Comparison of ENCODE assay signal across 8 cellular contexts in genomic region chr12:56188116-56188785, GRCh38. TPM values are rescaled to one million over a fixed set of nuclear protein-coding genes. Genes with fewer than 3 reads are reported as not detected.
DNase-seq lines count a peak whose midpoint lies in the region; ATAC-seq and TF ChIP-seq lines count a peak whose summit lies in the region.

No MANE protein-coding gene starts in this region.

- peak overlapping the region; percentile 90 for H3K4me3 Mint-ChIP-seq in activated naive CD8-positive, alpha-beta T cell treated with anti-CD3 and anti-CD28 coated beads, Interleukin-2, amount 50 U/mL, for 24 hours

- peaks cover 6 to 37% (median 27%) of the 10 kb centered on the region in 9 donors for H3K4me1 ChIP-seq in heart right ventricle
- peaks cover 15% of the 10 kb centered on the region for H3K4me1 ChIP-seq in testis

- H3K36me3 Mint-ChIP-seq in activated naive CD8-positive, alpha-beta T cell treated with anti-CD3 and anti-CD28 coated beads, Interleukin-2, amount 50 U/mL, for 24 hours (ENCODE audit: low read depth): peaks cover 31% of the 10 kb centered on the region

- H3K27ac Mint-ChIP-seq in activated naive CD8-positive, alpha-beta T cell treated with anti-CD3 and anti-CD28 coated beads, Interleukin-2, amount 50 U/mL, for 24 hours: peak overlapping the region; percentile 90

- peaks cover 0 to 41% (median 27%) of the 10 kb centered on the region in 9 donors for H3K36me3 ChIP-seq in heart right ventricle
- H3K36me3 ChIP-seq in testis (ENCODE audit: low read depth, missing control alignments): no peaks in the 10 kb centered on the region

- ATAC-seq in heart right ventricle (no peak), Right ventricle myocardium superior (ENCODE audit: poor library complexity) (no peak)
- ATAC-seq in activated naive CD8-positive, alpha-beta T cell treated with anti-CD3 and anti-CD28 coated beads, Interleukin-2, amount 50 U/mL, for 24 hours: no peak

- TF ChIP-seq POLR2A in testis (IDR thresholded peaks at IDR 0.05): no peak

- TF ChIP-seq CTCF in heart right ventricle (IDR thresholded peaks at IDR 0.05) (no peak), testis (IDR thresholded peaks at IDR 0.05) (no peak)

- DNase-seq in heart right ventricle (no peak), Right ventricle myocardium superior (no peak), kidney tubule cell (ENCODE audit: low spot score) (peak; percentile 15), testis (no peak), DMS153 (lab: John Stamatoyannopoulos, UW) (no peak), AG20443 (ENCODE audit: low spot score) (no peak), H4 (ENCODE audit: low spot score) (no peak)
- no peak for DNase-seq in activated naive CD8-positive, alpha-beta T cell treated with anti-CD3 and anti-CD28 coated beads, Interleukin-2, amount 50 U/mL, for 24 hours

- 15 to 19% methylated on average over 10 of the region's 10 CpGs for WGBS in heart right ventricle, 2 donors
- 7 to 10% methylated on average over 10 of the region's 10 CpGs for WGBS in testis, 2 donors

- H3K27me3 ChIP-seq in heart right ventricle: no peaks in the 10 kb centered on the region
- no peaks in the 10 kb centered on the region for H3K27me3 ChIP-seq in testis

- H3K27ac ChIP-seq in heart right ventricle: peak overlapping the region in 9 of 10 donors; percentile 80 to 95 (median 92)
- peak overlapping the region; percentile 82 to 92 for H3K27ac ChIP-seq in testis

- peaks cover 40% of the 10 kb centered on the region for H3K4me1 Mint-ChIP-seq in activated naive CD8-positive, alpha-beta T cell treated with anti-CD3 and anti-CD28 coated beads, Interleukin-2, amount 50 U/mL, for 24 hours

- no peaks in the 10 kb centered on the region for H3K27me3 Mint-ChIP-seq in activated naive CD8-positive, alpha-beta T cell treated with anti-CD3 and anti-CD28 coated beads, Interleukin-2, amount 50 U/mL, for 24 hours

- no peaks in the 10 kb centered on the region for H3K9me3 ChIP-seq in heart right ventricle
- no peaks in the 10 kb centered on the region for H3K9me3 ChIP-seq in testis

- intact Hi-C loops in heart right ventricle (cut with DNase I): loop anchor here in 8 of 10 donors (1.0 to 10.0 kb wide), 11 partner anchors 27 to 143 kb away; partner anchors contain the start of genes ESYT1 (in 2 of the 8), ZC3H10 (in 2 of the 8), MYL6B (in 1 of the 8) and NABP2 (in 1 of the 8)
- intact Hi-C loops in Right ventricle myocardium superior (cut with DNase I): loop anchor here (2.0 kb wide), 1 partner anchor 69 kb away; the partner anchor contains the start of gene ZC3H10
- intact Hi-C loops in testis (cut with DNase I; ENCODE audit: low total_unique reads): loop anchor here (2.0 kb wide), 1 partner anchor 69 kb away; the partner anchor contains the start of gene ZC3H10

- H3K4me3 ChIP-seq in heart right ventricle (peak overlapping the region; percentile 61 to 92 (median 86)), testis (peak overlapping the region; percentile 80 to 89)

- no peaks in the 10 kb centered on the region for H3K9me3 Mint-ChIP-seq in activated naive CD8-positive, alpha-beta T cell treated with anti-CD3 and anti-CD28 coated beads, Interleukin-2, amount 50 U/mL, for 24 hours

RNA-seq across cellular contexts. Expression of gene SMARCC2, which starts 1.0 kb away (rescaled TPM):
- total RNA-seq in heart right ventricle: 10 to 100 TPM; 56.2 to 81.9 (median 62.8) TPM
- polyA plus RNA-seq in heart right ventricle: 10 to 100 TPM; 16.2 to 28.8 TPM
- total RNA-seq in Right ventricle myocardium superior: 63.4 TPM
- total RNA-seq in testis: 100 to 1,000 TPM; 106 to 148 TPM
- 69.5 TPM for polyA plus RNA-seq in testis (ENCODE audit: insufficient read depth, low read depth, low replicate concordance)
- 19.6 and 22.9 TPM in 2 replicates for total RNA-seq in H4 (2014; rRNA removed; shearing (Covaris generic))

RNA-seq across cellular contexts. Expression of gene MYL6, which starts 30.1 kb away (rescaled TPM):
- total RNA-seq in heart right ventricle (1,000 to 10,000 TPM in 1 of 10 donors, 100 to 1,000 TPM in 9; 355 to 1,188 (median 413) TPM), Right ventricle myocardium superior (513 TPM), testis (1,000 to 10,000 TPM in 1 of 2 donors, 100 to 1,000 TPM in 1; 939 to 1,373 TPM)
- polyA plus RNA-seq in heart right ventricle (1,000 to 10,000 TPM in 1 of 2 donors, 100 to 1,000 TPM in 1; 670 to 2,127 TPM), testis (ENCODE audit: insufficient read depth, low read depth, low replicate concordance) (1,271 TPM)
- total RNA-seq in H4 (2014; rRNA removed; shearing (Covaris generic)): 2,426 and 2,616 TPM in 2 replicates

RNA-seq across cellular contexts. Expression of gene RNF41, which starts 33.5 kb away (rescaled TPM):
- total RNA-seq in heart right ventricle (10 to 100 TPM; 43.6 to 66.3 (median 47.0) TPM), Right ventricle myocardium superior (48.1 TPM), testis (10 to 100 TPM; 63.7 to 70.2 TPM)
- polyA plus RNA-seq in heart right ventricle (10 to 100 TPM in 1 of 2 donors, 1 to 10 TPM in 1; 7.0 to 27.0 TPM), testis (ENCODE audit: insufficient read depth, low read depth, low replicate concordance) (49.3 TPM)
- total RNA-seq in H4 (2014; rRNA removed; shearing (Covaris generic)): 55.1 and 62.8 TPM in 2 replicates

RNA-seq across cellular contexts. Expression of gene MYL6B, which starts 35.9 kb away (rescaled TPM):
- 10 to 100 TPM; 39.8 to 61.9 (median 49.9) TPM for total RNA-seq in heart right ventricle
- 10 to 100 TPM; 31.9 to 64.0 TPM for polyA plus RNA-seq in heart right ventricle
- total RNA-seq in Right ventricle myocardium superior: 42.7 TPM
- 100 to 1,000 TPM; 229 to 428 TPM for total RNA-seq in testis
- 480 TPM for polyA plus RNA-seq in testis (ENCODE audit: insufficient read depth, low read depth, low replicate concordance)
- total RNA-seq in H4 (2014; rRNA removed; shearing (Covaris generic)): 88.0 and 129 TPM in 2 replicates

RNA-seq across cellular contexts. Expression of gene NABP2, which starts 35.9 kb away (rescaled TPM):
- total RNA-seq in heart right ventricle (10 to 100 TPM; 16.2 to 25.3 (median 20.4) TPM), Right ventricle myocardium superior (18.8 TPM), testis (10 to 100 TPM; 27.5 to 30.4 TPM)
- polyA plus RNA-seq in heart right ventricle (10 to 100 TPM; 13.5 to 27.7 TPM), testis (ENCODE audit: insufficient read depth, low read depth, low replicate concordance) (40.8 TPM)
- total RNA-seq in H4 (2014; rRNA removed; shearing (Covaris generic)): 65.8 and 87.5 TPM in 2 replicates
